Comparison of ENCODE assay signal across 26 cellular contexts in genomic region chr2:139721454-139721995, GRCh38.
DNase-seq lines count a peak whose midpoint lies in the region; ATAC-seq, FAIRE-seq and TF ChIP-seq lines count a peak whose summit lies in the region.
"Had no signal": no experiment of that assay in that cellular context is flagged by ENCODE, and none has a peak within 500 bp of the region (broad histone marks: within the 10 kb centered on the region; RNA-seq: fewer than 3 reads in every experiment).

No MANE protein-coding gene starts in this region.

- no peak for ATAC-seq in GM18861 (IDR thresholded peaks at IDR 0.05; ENCODE audit: unreplicated experiment)
- ATAC-seq: activated T-helper 17 cell treated with anti-CD3 and anti-CD28 coated beads, Interleukin-2, amount 50 U/mL, for 72 hours; K562; psoas muscle had no signal

- no peak overlapping the region for H3K4ac ChIP-seq in H1 (replicated peaks; ENCODE audit: insufficient read length, low read depth, low read length)

- no peak for TF ChIP-seq CTCF in H1 (IDR thresholded peaks at IDR 0.05; ENCODE audit: control extremely low read depth in 1 of 3, insufficient read depth in 1 of 3, low read depth in 1 of 3, low read length in 3 of 3)
- no peak for TF ChIP-seq CTCF in neural progenitor cell (IDR thresholded peaks at IDR 0.05)

- no peak overlapping the region for H3K56ac ChIP-seq in H1 (replicated peaks; ENCODE audit: insufficient read length, low read depth, low read length)

- H3K79me2 ChIP-seq in H1 (ENCODE audit: control insufficient read depth in 1 of 2, insufficient read depth in 2 of 2, low read length in 2 of 2) (no peaks in the 10 kb centered on the region), neural progenitor cell (ENCODE audit: low read depth) (no peaks in the 10 kb centered on the region)

- peak; percentile 8 to 10; a peak in 2 of 4 replicates for TF ChIP-seq RAD21 in H1 (IDR thresholded peaks at IDR 0.05 in 1 of 2, conservative IDR thresholded peaks at IDR 0.05 in 1 of 2; ENCODE audit: low read depth in 2 of 2, low read length in 2 of 2)

- DNase-seq in G401 (ENCODE audit: low spot score), result peak; percentile 89
- DNase-seq in NCI-H146 (lab: John Stamatoyannopoulos, UW), result peak; percentile 80
- peak; percentile 43 to 47 for DNase-seq in H1 (ENCODE audit: low read depth in 1 of 2, low spot score in 2 of 2)
- DNase-seq in neural progenitor cell (ENCODE audit: low spot score), result peak; percentile 38
- no peak for DNase-seq in NCI-H2107 treated with DMSO at 0.1 percent for 48 hours (lab: John Stamatoyannopoulos, UW; ENCODE audit: unreplicated experiment)
- no peak for DNase-seq in stimulated activated CD4-positive, alpha-beta T cell treated with anti-CD3 and anti-CD28 coated beads, Interleukin-4, amount 100 ng/mL, for 1 hour
- DNase-seq: activated CD8-positive, alpha-beta memory T cell treated with anti-CD3 and anti-CD28 coated beads, Interleukin-2, amount 50 U/mL, for 4 hours; COR-L47; DND-41; mammary epithelial cell; NCI-H1417 treated with DMSO at 0.1 percent for 48 hours; NCI-H226; NCI-H82; PC-9; psoas muscle; Right ventricle myocardium superior; stimulated activated CD4-positive, alpha-beta T cell treated with anti-CD3 and anti-CD28 coated beads, Interleukin-1b, Interleukin-23, amount 100 ng/mL, for 48 hours; T1000 had no signal

- H3K36me3 Mint-ChIP-seq in neural progenitor cell, result no peaks in the 10 kb centered on the region
- H3K36me3 Mint-ChIP-seq: activated naive CD4-positive, alpha-beta T cell treated with anti-CD3 and anti-CD28 coated beads, Interleukin-2, amount 50 U/mL, for 24 hours had no signal

- H3K4me1 ChIP-seq in H1 (replicated peaks in 1 of 4; ENCODE audit: control insufficient read depth in 3 of 4, insufficient read depth in 4 of 4, low read length in 3 of 4) (peaks cover 2 to 9% (median 4%) of the 10 kb centered on the region in 4 experiments; a peak in 4 of 7 replicates), neural progenitor cell (peaks cover 7% of the 10 kb centered on the region)
- H3K4me1 ChIP-seq: BLaER1 treated with 17β-estradiol and CSF1 and Interleukin-3, amounts not matched to agents 10 nM and 100 nM; psoas muscle had no signal

- no peaks in the 10 kb centered on the region for H3K9me3 ChIP-seq in H1 (ENCODE audit: insufficient read depth in 2 of 2, low read depth in 1 of 2, low read length in 1 of 2)
- no peaks in the 10 kb centered on the region for H3K9me3 ChIP-seq in neural progenitor cell (ENCODE audit: low read depth)
- H3K9me3 ChIP-seq: BLaER1 treated with 17β-estradiol and CSF1 and Interleukin-3, amounts not matched to agents 10 nM and 100 nM; psoas muscle had no signal

- H2BK20ac ChIP-seq in H1 (ENCODE audit: low read length), result peak overlapping the region; percentile 2; the same call in 1 of the 2 replicates

- H3K4me1 Mint-ChIP-seq in neural progenitor cell, result no peaks in the 10 kb centered on the region
- H3K4me1 Mint-ChIP-seq: activated naive CD4-positive, alpha-beta T cell treated with anti-CD3 and anti-CD28 coated beads, Interleukin-2, amount 50 U/mL, for 24 hours; activated T-helper 17 cell treated with anti-CD3 and anti-CD28 coated beads, Interleukin-2, amount 50 U/mL, for 72 hours had no signal

- H4K5ac ChIP-seq in H1 (ENCODE audit: insufficient read length, low read depth, low read length), result no peak overlapping the region

- H3K27me3 ChIP-seq in H1 (replicated peaks in 1 of 4; ENCODE audit: control insufficient read depth in 3 of 4, extremely low read depth in 1 of 4, insufficient read depth in 3 of 4, low read length in 3 of 4) (no peaks in the 10 kb centered on the region; a peak in 1 of 7 replicates), neural progenitor cell (no peaks in the 10 kb centered on the region)
- H3K27me3 ChIP-seq: BLaER1 treated with 17β-estradiol and CSF1 and Interleukin-3, amounts not matched to agents 10 nM and 100 nM had no signal

- H3K27ac Mint-ChIP-seq in neural progenitor cell, result no peak overlapping the region
- H3K27ac Mint-ChIP-seq: activated naive CD4-positive, alpha-beta T cell treated with anti-CD3 and anti-CD28 coated beads, Interleukin-2, amount 50 U/mL, for 24 hours; activated T-helper 17 cell treated with anti-CD3 and anti-CD28 coated beads, Interleukin-2, amount 50 U/mL, for 72 hours; dendritic cell treated with granulocyte-macrophage colony-stimulating factor and Interleukin-4, amounts not matched to agents 40 ng/mL and 50 ng/mL, for 4 days had no signal

- H3K9ac ChIP-seq in H1 (replicated peaks in 1 of 4; ENCODE audit: extremely low read depth in 1 of 4, low read depth in 3 of 4, low read length in 3 of 4) (no peak overlapping the region), neural progenitor cell (no peak overlapping the region)
- H3K9ac ChIP-seq: BLaER1 treated with 17β-estradiol and CSF1 and Interleukin-3, amounts not matched to agents 10 nM and 100 nM had no signal

- POLR2A ChIA-PET in H1 (lab: Charles Lee; ENCODE audit: partially characterized antibody), result interaction anchor here (1.3 kb wide), 1 partner anchor 9 kb away, joined by 5 read pairs; no protein-coding TSS in a partner anchor

- H2AK5ac ChIP-seq in H1 (ENCODE audit: low read depth, low read length), result no peak overlapping the region

- H2BK5ac ChIP-seq in H1 (ENCODE audit: low read depth, low read length), result peak overlapping the region; percentile 48; the same call in 1 of the 2 replicates

- H2AFZ ChIP-seq in H1 (ENCODE audit: low read length), result no peak overlapping the region
- no peak overlapping the region for H2AFZ ChIP-seq in neural progenitor cell (replicated peaks)
- H2AFZ ChIP-seq: PC-9 had no signal

- H2BK120ac ChIP-seq in H1 (replicated peaks; ENCODE audit: low read depth, low read length), result no peak overlapping the region

- FAIRE-seq in H1 (lab: Jason Lieb, UNC), result peak; percentile 90
- FAIRE-seq: GM19239, K562 had no signal

- H3K23ac ChIP-seq in H1 (ENCODE audit: insufficient read length), result no peak overlapping the region

- H3K27ac ChIP-seq in H1 (ENCODE audit: low read depth, low read length) (no peak overlapping the region), neural progenitor cell (no peak overlapping the region)
- H3K27ac ChIP-seq: BLaER1 treated with 17β-estradiol and CSF1 and Interleukin-3, amounts not matched to agents 10 nM and 100 nM; PC-9; psoas muscle; skin epidermis had no signal

- H3K9me3 Mint-ChIP-seq in neural progenitor cell, result no peaks in the 10 kb centered on the region

- H2BK15ac ChIP-seq in H1 (ENCODE audit: low read length), result no peak overlapping the region

- in situ Hi-C loops in G401 (cut with HindIII; ENCODE audit: low sequenced_read_pairs), result no loop called here

- H3K4me2 ChIP-seq in H1 (ENCODE audit: insufficient read depth in 1 of 2, low read depth in 2 of 2, low read length in 2 of 2), result peak overlapping the region; percentile 45 to 53
- peak overlapping the region; percentile 0 for H3K4me2 ChIP-seq in neural progenitor cell
- H3K4me2 ChIP-seq: BLaER1 treated with 17β-estradiol and CSF1 and Interleukin-3, amounts not matched to agents 10 nM and 100 nM; PC-9 had no signal

- no peak overlapping the region; the same call in 1 of the 2 replicates for H3K18ac ChIP-seq in H1 (ENCODE audit: extremely low read depth, low read length)

- 10% methylated on average over 2 of the region's 2 CpGs; no CpG with 5 or more reads in 1 of the 2 experiments for WGBS in H1 (ENCODE audit: extremely low coverage in 1 of 2, insufficient coverage in 1 of 2, insufficient read length in 1 of 2, insufficient replicate concordance in 2 of 2, low coverage in 1 of 2, low lambda C conversion rate in 2 of 2, missing lambda C conversion rate in 1 of 2), 2 experiments

- no peak overlapping the region for H3K4me3 ChIP-seq in H1 (ENCODE audit: extremely low read depth in 1 of 4, insufficient read depth in 2 of 4, low read depth in 3 of 4, low read length in 4 of 4)
- no peak overlapping the region for H3K4me3 ChIP-seq in neural progenitor cell
- H3K4me3 ChIP-seq: BLaER1 treated with 17β-estradiol and CSF1 and Interleukin-3, amounts not matched to agents 10 nM and 100 nM; K562; PC-9; psoas muscle; skin epidermis had no signal

- H3F3A ChIP-seq in neural progenitor cell (ENCODE audit: low read depth), result peaks cover 15% of the 10 kb centered on the region

- no peak; a peak in 1 of 3 replicates for TF ChIP-seq EP300 in H1 (IDR thresholded peaks at IDR 0.05; ENCODE audit: borderline replicate concordance in 1 of 2, low read depth in 2 of 2, low read length in 2 of 2)

- peak overlapping the region; percentile 91; the same call in 1 of the 2 replicates for H2BK12ac ChIP-seq in H1 (ENCODE audit: low read depth, low read length)

- H3K23me2 ChIP-seq in H1 (ENCODE audit: low read depth, low read length), result no peaks in the 10 kb centered on the region

- no peaks in the 10 kb centered on the region for H3K36me3 ChIP-seq in H1 (ENCODE audit: control insufficient read depth in 2 of 4, insufficient read depth in 4 of 4, low read length in 3 of 4)
- H3K36me3 ChIP-seq in neural progenitor cell, result no peaks in the 10 kb centered on the region
- H3K36me3 ChIP-seq: BLaER1 treated with 17β-estradiol and CSF1 and Interleukin-3, amounts not matched to agents 10 nM and 100 nM had no signal

- no peak overlapping the region for H4K8ac ChIP-seq in H1 (ENCODE audit: extremely low read depth, insufficient read depth, low read length)

- no peak for TF ChIP-seq POLR2A in H1 (IDR thresholded peaks at IDR 0.05; ENCODE audit: control extremely low read depth in 1 of 2, low read depth in 2 of 2, low read length in 2 of 2)

- CTCF ChIA-PET in H1 (lab: Charles Lee; ENCODE audit: partially characterized antibody), result interaction anchor here (0.6 to 1.3 kb wide), 5 partner anchors 9 to 689 kb away, joined by 3 read pairs; no protein-coding TSS in a partner anchor

- H4K20me1 ChIP-seq in H1 (replicated peaks in 1 of 2; ENCODE audit: control insufficient read depth in 1 of 2, insufficient read depth in 2 of 2, low read length in 2 of 2) (no peaks in the 10 kb centered on the region), neural progenitor cell (ENCODE audit: low read depth) (no peaks in the 10 kb centered on the region)
- H4K20me1 ChIP-seq: BLaER1 treated with 17β-estradiol and CSF1 and Interleukin-3, amounts not matched to agents 10 nM and 100 nM had no signal

- H4K91ac ChIP-seq in H1 (replicated peaks; ENCODE audit: insufficient read length, low read length), result no peak overlapping the region

- H3K79me1 ChIP-seq in H1 (ENCODE audit: low read depth, low read length), result no peaks in the 10 kb centered on the region

- H3K14ac ChIP-seq in H1 (ENCODE audit: insufficient read length), result no peak overlapping the region

- no peak overlapping the region for H3K4me3 Mint-ChIP-seq in neural progenitor cell
- H3K4me3 Mint-ChIP-seq: activated naive CD4-positive, alpha-beta T cell treated with anti-CD3 and anti-CD28 coated beads, Interleukin-2, amount 50 U/mL, for 24 hours; activated T-helper 17 cell treated with anti-CD3 and anti-CD28 coated beads, Interleukin-2, amount 50 U/mL, for 72 hours; dendritic cell treated with granulocyte-macrophage colony-stimulating factor and Interleukin-4, amounts not matched to agents 40 ng/mL and 50 ng/mL, for 4 days had no signal

- H3K27me3 Mint-ChIP-seq in neural progenitor cell (ENCODE audit: insufficient read depth, low read depth), result no peaks in the 10 kb centered on the region
- H3K27me3 Mint-ChIP-seq: activated naive CD4-positive, alpha-beta T cell treated with anti-CD3 and anti-CD28 coated beads, Interleukin-2, amount 50 U/mL, for 24 hours; activated T-helper 17 cell treated with anti-CD3 and anti-CD28 coated beads, Interleukin-2, amount 50 U/mL, for 72 hours; dendritic cell treated with granulocyte-macrophage colony-stimulating factor and Interleukin-4, amounts not matched to agents 40 ng/mL and 50 ng/mL, for 4 days had no signal

Comparison
In these comparisons a context has a peak if more than half of its experiments do, and no peak if none do; other contexts are left out.
1. DNase-seq: peak in G401 (single experiment), NCI-H146 (single experiment), H1 (2 of 2) and neural progenitor cell (single experiment); none in NCI-H2107 treated with DMSO at 0.1 percent for 48 hours (single experiment) and stimulated activated CD4-positive, alpha-beta T cell treated with anti-CD3 and anti-CD28 coated beads, Interleukin-4, amount 100 ng/mL, for 1 hour (single experiment).